ENCODE assay signal across 25 cellular contexts in the genomic region with DNA sequence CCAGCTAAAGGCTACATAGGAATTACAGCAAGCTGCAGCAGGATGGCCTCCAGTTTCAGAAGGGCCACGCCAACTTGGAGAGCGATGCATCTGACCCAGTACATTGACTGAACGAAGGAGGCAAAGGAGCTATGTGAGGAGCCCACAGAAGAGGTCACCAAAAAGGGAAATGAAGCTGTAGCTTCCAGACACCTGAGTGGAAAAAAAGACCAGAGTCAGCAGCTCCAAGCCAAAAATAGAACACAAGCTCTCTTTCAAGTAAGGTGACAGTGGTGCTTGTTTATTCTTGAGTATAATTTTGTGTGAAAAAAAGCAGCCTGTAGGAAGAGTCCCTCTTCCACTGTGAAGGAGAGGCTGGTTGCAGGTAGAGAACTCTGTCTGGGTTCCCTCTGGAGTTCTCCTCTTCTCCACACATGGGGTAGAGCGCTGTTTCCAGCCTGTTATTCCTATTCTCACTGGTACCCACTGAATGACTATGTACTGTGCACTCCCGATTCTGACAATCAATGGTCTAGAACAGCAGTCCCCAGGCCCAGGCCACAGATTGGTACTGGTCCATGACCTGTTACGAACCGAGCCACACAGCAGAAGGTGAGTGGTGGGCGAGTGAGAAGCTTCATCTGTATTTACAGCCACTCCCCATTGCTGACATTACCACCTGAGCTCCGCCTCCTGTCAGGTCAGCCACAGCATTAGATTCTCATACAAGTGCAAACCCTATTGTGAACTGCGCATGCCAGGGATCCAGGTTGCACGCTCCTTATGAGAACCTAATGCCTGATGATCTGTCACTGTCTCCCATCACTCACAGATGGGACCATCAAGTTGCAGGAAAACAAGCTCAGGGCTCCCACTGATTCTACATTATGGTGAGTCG. TPM values are rescaled to one million over a fixed set of nuclear protein-coding genes. Genes with fewer than 3 reads are reported as not detected.
DNase-seq lines count a peak whose midpoint lies in the region; ATAC-seq and TF ChIP-seq lines count a peak whose summit lies in the region.
"Had no signal": no experiment of that assay in that cellular context is flagged by ENCODE, and none has a peak within 500 bp of the region (broad histone marks: within the 10 kb centered on the region; RNA-seq: fewer than 3 reads in every experiment).

No MANE protein-coding gene starts in this region.

- peaks cover 0 to 7% (median 5%) of the 10 kb centered on the region in 3 donors for H3K27me3 Mint-ChIP-seq in immature natural killer cell (ENCODE audit: low read depth in 3 of 3)

- H3K9me3 ChIP-seq in gastroesophageal sphincter: no peaks in the 10 kb centered on the region
- H3K9me3 ChIP-seq: heart right ventricle, sigmoid colon, SJSA1, suprapubic skin had no signal

- H3K9me3 Mint-ChIP-seq in immature natural killer cell: no peaks in the 10 kb centered on the region

- H3K4me3 ChIP-seq in gastroesophageal sphincter: no peak overlapping the region
- H3K4me3 ChIP-seq: heart right ventricle, sigmoid colon, SJSA1, suprapubic skin had no signal

- TF ChIP-seq EP300 in gastroesophageal sphincter (IDR thresholded peaks at IDR 0.05): no peak

- TF ChIP-seq CTCF in 22Rv1 (IDR thresholded peaks at IDR 0.05): 0 out of 2 replicates have a peak, but pooled peaks have one; percentile 16
- peak; percentile 3 for TF ChIP-seq CTCF in GM12873 (IDR thresholded peaks at IDR 0.05; ENCODE audit: insufficient read depth, low read depth, low read length, missing control alignments)
- no peak for TF ChIP-seq CTCF in gastroesophageal sphincter (IDR thresholded peaks at IDR 0.05)

- no peak for TF ChIP-seq POLR2A in gastroesophageal sphincter (IDR thresholded peaks at IDR 0.05)

- no peak for ATAC-seq in gastroesophageal sphincter
- ATAC-seq in GM18907 (IDR thresholded peaks at IDR 0.05; ENCODE audit: unreplicated experiment): no peak
- ATAC-seq: naive thymus-derived CD4-positive, alpha-beta T cell had no signal

- peak overlapping the region in 5 of 6 donors; percentile 22 to 81 (median 72) for H3K27ac Mint-ChIP-seq in immature natural killer cell
- H3K27ac Mint-ChIP-seq: CD4-positive, CD25-positive, alpha-beta regulatory T cell; naive thymus-derived CD4-positive, alpha-beta T cell had no signal

- 72 to 88% methylated on average over 9 to 11 of the region's 12 CpGs for WGBS in gastroesophageal sphincter (ENCODE audit: low coverage in 1 of 2), 2 donors

- H3K36me3 Mint-ChIP-seq in immature natural killer cell: peaks cover 17 to 33% (median 19%) of the 10 kb centered on the region in 3 donors
- H3K36me3 Mint-ChIP-seq: CD4-positive, CD25-positive, alpha-beta regulatory T cell; naive thymus-derived CD4-positive, alpha-beta T cell had no signal

- H3K27ac ChIP-seq in 22Rv1: no peak overlapping the region
- no peak overlapping the region for H3K27ac ChIP-seq in gastroesophageal sphincter
- H3K27ac ChIP-seq: epithelial cell of prostate, heart right ventricle, sigmoid colon, SJSA1, suprapubic skin had no signal

- peaks cover 44 to 51% of the 10 kb centered on the region in 2 donors for H3K4me1 Mint-ChIP-seq in immature natural killer cell
- H3K4me1 Mint-ChIP-seq: CD4-positive, CD25-positive, alpha-beta regulatory T cell; naive thymus-derived CD4-positive, alpha-beta T cell had no signal

- no peaks in the 10 kb centered on the region for H3K36me3 ChIP-seq in gastroesophageal sphincter
- H3K36me3 ChIP-seq: heart right ventricle, sigmoid colon, SJSA1, suprapubic skin had no signal

- peaks cover 15% of the 10 kb centered on the region for H3K27me3 ChIP-seq in gastroesophageal sphincter
- H3K27me3 ChIP-seq: heart right ventricle, sigmoid colon, suprapubic skin had no signal

- DNase-seq in RPMI8226 (peak; percentile 85), immature natural killer cell (peak in 2 of 3 donors; percentile 17 to 26), SKM-1 treated with dmso at 0.1 percent for 144 hours (lab: John Stamatoyannopoulos, UW; ENCODE audit: unreplicated experiment) (no peak)
- DNase-seq: activated naive CD4-positive, alpha-beta T cell treated with anti-CD3 and anti-CD28 coated beads, Interleukin-2, amount 50 U/mL, for 16 hours; CD4-positive, CD25-positive, alpha-beta regulatory T cell; central memory CD4-positive, alpha-beta T cell; GF-D8; heart right ventricle; Kasumi-1; mesendoderm; naive thymus-derived CD4-positive, alpha-beta T cell; NCI-H1092; NCI-H187 treated with DMSO at 0.1 percent for 48 hours; NCI-H226; sigmoid colon; T-helper 2 cell had no signal

- peak overlapping the region in 4 of 5 donors; percentile 33 to 73 (median 36) for H3K4me3 Mint-ChIP-seq in immature natural killer cell
- H3K4me3 Mint-ChIP-seq: CD4-positive, CD25-positive, alpha-beta regulatory T cell; naive thymus-derived CD4-positive, alpha-beta T cell had no signal

- no peaks in the 10 kb centered on the region for H3K4me1 ChIP-seq in gastroesophageal sphincter
- H3K4me1 ChIP-seq: heart right ventricle, sigmoid colon, SJSA1, suprapubic skin had no signal

RNA-seq across cellular contexts. Expression of a gene that starts 15.1 kb away (rescaled TPM):
- polyA plus RNA-seq in immature natural killer cell: 1,000 to 10,000 TPM in 1 of 3 donors, 100 to 1,000 TPM in 2; 748 to 1,008 (median 970) TPM
- 1 to 10 TPM in 2 of 4 donors, not detected in 2; 1.4 to 4.7 TPM for total RNA-seq in gastroesophageal sphincter
- total RNA-seq: osteocyte, SJSA1 had no signal

RNA-seq across cellular contexts. Expression of a gene that starts 28.8 kb away (rescaled TPM):
- polyA plus RNA-seq in immature natural killer cell: 100 to 1,000 TPM; 120 to 149 (median 128) TPM
- 1 to 10 TPM in 1 of 4 donors, not detected in 3; 2.4 TPM for total RNA-seq in gastroesophageal sphincter
- total RNA-seq: CD4-positive, CD25-positive, alpha-beta regulatory T cell; osteocyte; SJSA1 had no signal
- polyA plus RNA-seq: naive thymus-derived CD4-positive, alpha-beta T cell had no signal

RNA-seq across cellular contexts. Expression of a gene that starts 54.6 kb away (rescaled TPM):
- under 1 TPM in 1 of 3 donors, not detected in 2; 0.24 TPM for polyA plus RNA-seq in immature natural killer cell
- 10 to 100 TPM in 2 of 4 donors, 1 to 10 TPM in 1, not detected in 1; 5.9 to 18.0 (median 11.9) TPM for total RNA-seq in gastroesophageal sphincter
- total RNA-seq: astrocyte; CD4-positive, CD25-positive, alpha-beta regulatory T cell; naive thymus-derived CD4-positive, alpha-beta T cell; osteocyte; SJSA1 had no signal
- polyA plus RNA-seq: CD4-positive, CD25-positive, alpha-beta regulatory T cell; naive thymus-derived CD4-positive, alpha-beta T cell had no signal

RNA-seq across cellular contexts. Expression of a gene that starts 57.7 kb away (rescaled TPM):
- not detected for polyA plus RNA-seq in immature natural killer cell
- total RNA-seq in gastroesophageal sphincter: 1 to 10 TPM; 1.7 to 9.2 (median 5.0) TPM
- polyA plus RNA-seq: CD4-positive, CD25-positive, alpha-beta regulatory T cell; naive thymus-derived CD4-positive, alpha-beta T cell had no signal

Comparison
In these comparisons a context has a peak if more than half of its experiments do, and no peak if none do; other contexts are left out.
1. CTCF ChIP-seq: peak in 22Rv1 (single experiment) and GM12873 (single experiment); none in gastroesophageal sphincter (0 of 4).